21 cellular contexts compared by ENCODE assay signal in the genomic region with DNA sequence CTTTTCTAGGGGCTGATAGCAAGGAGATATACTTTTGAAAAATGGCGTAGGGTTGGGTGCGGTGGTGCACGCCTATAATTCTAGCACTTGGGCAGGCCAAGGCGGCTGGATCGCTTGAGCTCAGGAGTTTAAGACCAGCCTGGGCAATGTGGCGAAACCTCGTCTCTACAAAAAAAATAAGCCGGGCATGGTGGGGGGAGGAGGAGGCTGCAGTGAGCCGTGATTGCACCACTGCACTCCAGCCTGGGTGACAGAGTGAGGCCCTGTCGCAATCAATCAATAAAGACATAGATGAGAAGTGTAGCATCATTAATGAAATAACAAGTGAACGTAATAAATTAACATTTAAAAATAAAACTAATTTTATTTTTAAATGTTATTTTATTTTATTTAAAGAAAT.
"Had no signal": no experiment of that assay in that cellular context is flagged by ENCODE, and none has a peak within 500 bp of the region (broad histone marks: within the 10 kb centered on the region; RNA-seq: fewer than 3 reads in every experiment).

No MANE protein-coding gene starts in this region.

- H3K27ac ChIP-seq: colonic mucosa, esophagus squamous epithelium, gastroesophageal sphincter, hepatocyte, neural progenitor cell, ovary, suprapubic skin, thyroid gland had no signal

- H3K4me3 ChIP-seq: colonic mucosa, esophagus squamous epithelium, gastroesophageal sphincter, hepatocyte, neural progenitor cell, ovary, smooth muscle cell, suprapubic skin, thyroid gland had no signal

- H3K27me3 ChIP-seq: colonic mucosa, esophagus squamous epithelium, gastroesophageal sphincter, hepatocyte, neural progenitor cell, ovary, suprapubic skin, thyroid gland had no signal

- ATAC-seq: gastroesophageal sphincter; left cardiac atrium; naive thymus-derived CD8-positive, alpha-beta T cell; right cardiac atrium; stimulated activated effector memory CD8-positive, alpha-beta T cell treated with anti-CD3 and anti-CD28 coated beads, Interleukin-12 subunit alpha, Interleukin-12 subunit beta, amount 100 ng/mL, for 72 hours; stimulated activated naive CD8-positive, alpha-beta T cell treated with anti-CD3 and anti-CD28 coated beads, Interleukin-15, Interleukin-2, amounts not matched to agents 100 U/mL and 50 U/mL, for 24 hours had no signal

- H3K9me3 ChIP-seq: colonic mucosa, esophagus squamous epithelium, gastroesophageal sphincter, ovary, suprapubic skin, thyroid gland had no signal

- DNase-seq: colonic mucosa; dermis blood vessel endothelial cell; esophagus squamous epithelium; foreskin fibroblast; kidney; left cardiac atrium; mammary epithelial cell; naive thymus-derived CD8-positive, alpha-beta T cell; nucleus accumbens; ovary; right cardiac atrium; stimulated activated CD4-positive, alpha-beta T cell treated with anti-CD3 and anti-CD28 coated beads, Interleukin-2, amount 100 ng/mL, for 48 hours; stimulated activated CD8-positive, alpha-beta memory T cell treated with anti-CD3 and anti-CD28 coated beads, Interleukin-4, amount 100 ng/mL, for 48 hours; stimulated activated naive CD8-positive, alpha-beta T cell treated with anti-CD3 and anti-CD28 coated beads, Interleukin-15, Interleukin-2, amounts not matched to agents 100 U/mL and 50 U/mL, for 24 hours; thyroid gland had no signal

- H3K36me3 ChIP-seq: colonic mucosa, esophagus squamous epithelium, gastroesophageal sphincter, neural progenitor cell, ovary, suprapubic skin, thyroid gland had no signal

- H3K4me1 ChIP-seq: colonic mucosa, neural progenitor cell, thyroid gland had no signal
